In genomic region chr1:227548448-227548847, GRCh38 we compare ENCODE assay signal across 23 cellular contexts.
"Had no signal": no experiment of that assay in that cellular context is flagged by ENCODE, and none has a peak within 500 bp of the region (broad histone marks: within the 10 kb centered on the region; RNA-seq: fewer than 3 reads in every experiment).

No MANE protein-coding gene starts in this region.

- H3K4me1 Mint-ChIP-seq: mesothelial cell of epicardium, naive B cell had no signal

- H3K27me3 ChIP-seq: esophagus muscularis mucosa, gastroesophageal sphincter, hepatocyte, left lung had no signal

- H2AFZ ChIP-seq: hepatocyte had no signal

- DNase-seq: dermis blood vessel endothelial cell; dorsolateral prefrontal cortex; effector CD4-positive, alpha-beta T cell; effector memory CD4-positive, alpha-beta T cell; foreskin keratinocyte; heart left ventricle; hypothalamus; immature natural killer cell; islet precursor cell; kidney; kidney glomerular epithelial cell; left ventricle myocardium superior; lower lobe of right lung; mesenchymal stem cell; naive B cell had no signal

- H3K4me2 ChIP-seq: hepatocyte had no signal

- H3K4me3 ChIP-seq: coronary artery, dorsolateral prefrontal cortex, esophagus muscularis mucosa, gastroesophageal sphincter, heart left ventricle, hepatocyte, left lung, lower lobe of right lung had no signal

- FAIRE-seq: endothelial cell of umbilical vein, frontal cortex, kidney had no signal

- H3K27ac Mint-ChIP-seq: immature natural killer cell, mesothelial cell of epicardium, naive B cell had no signal

- H3K36me3 ChIP-seq: esophagus muscularis mucosa, gastroesophageal sphincter, heart left ventricle, left lung, lower lobe of right lung had no signal

- H3K4me1 ChIP-seq: foreskin keratinocyte, left lung, lower lobe of right lung had no signal

- ATAC-seq: foreskin keratinocyte, gastroesophageal sphincter, heart left ventricle, left lung, left ventricle myocardium superior, lower lobe of right lung had no signal

- H3K27ac ChIP-seq: coronary artery, dorsolateral prefrontal cortex, esophagus muscularis mucosa, foreskin keratinocyte, gastroesophageal sphincter, heart left ventricle, hepatocyte, left lung, lower lobe of right lung had no signal

- H3K4me3 Mint-ChIP-seq: immature natural killer cell, mesothelial cell of epicardium, naive B cell had no signal

- H3K79me2 ChIP-seq: hepatocyte had no signal
